In the genomic region with DNA sequence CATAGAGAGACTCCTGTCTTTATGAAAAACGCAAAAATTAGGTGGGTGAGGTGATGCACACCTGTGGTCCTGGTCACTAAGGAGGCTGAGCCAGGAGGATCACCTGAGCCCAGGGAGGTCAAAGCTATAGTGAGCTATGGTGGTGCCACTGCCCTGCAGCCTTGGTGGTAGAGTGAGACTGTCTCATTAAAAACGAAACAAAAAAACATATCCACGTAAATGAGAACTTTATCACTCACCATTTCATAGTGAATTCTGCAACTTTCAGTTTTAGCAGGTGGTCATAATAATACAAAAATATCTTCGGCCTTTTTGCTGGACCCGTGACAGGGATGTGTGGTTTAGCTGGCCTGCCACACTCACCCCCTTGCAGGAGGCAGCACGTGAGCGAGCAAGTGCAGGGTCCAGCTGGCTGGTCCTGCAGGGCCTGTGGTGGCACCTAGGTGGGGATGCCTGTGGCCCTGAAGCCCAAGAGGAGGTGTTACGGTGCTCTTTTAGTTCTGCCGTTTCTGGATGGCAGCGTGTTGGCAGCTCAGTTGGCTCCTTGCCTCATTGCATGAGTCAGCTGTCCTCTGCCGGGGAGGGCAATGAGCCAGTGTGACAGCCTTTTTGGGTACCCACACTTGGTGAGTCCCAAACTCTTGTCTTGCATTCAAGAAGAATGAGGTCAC, we compare ENCODE assay signal across 13 cellular contexts.
DNase-seq lines count a peak whose midpoint lies in the region; ATAC-seq, FAIRE-seq and TF ChIP-seq lines count a peak whose summit lies in the region.
"Had no signal": no experiment of that assay in that cellular context is flagged by ENCODE, and none has a peak within 500 bp of the region (broad histone marks: within the 10 kb centered on the region; RNA-seq: fewer than 3 reads in every experiment).

No MANE protein-coding gene starts in this region.

- H3K9me1 ChIP-seq in K562 (ENCODE audit: control insufficient read depth, insufficient read depth, low read length) = no peaks in the 10 kb centered on the region

- no peak overlapping the region for H3K4me3 ChIP-seq in K562

- POLR2A ChIA-PET in K562 (lab: Yijun Ruan, JAX) = interaction anchor here (0.6 to 1.3 kb wide), 2 partner anchors 16 to 152 kb away, joined by 3 read pairs; no protein-coding TSS in a partner anchor

- no peaks in the 10 kb centered on the region for H3K4me1 Mint-ChIP-seq in activated naive CD4-positive, alpha-beta T cell treated with anti-CD3 and anti-CD28 coated beads, Interleukin-2, amount 10 ng/mL, durations not matched to agents 7 days and 5 days

- in situ Hi-C loops in K562 (cut with MboI) = no loop called here

- intact Hi-C loops in K562 (cut with micrococcal nuclease) (no loop called here), posterior vena cava (cut with DNase I) (no loop called here)

- H3K36me3 Mint-ChIP-seq in activated naive CD4-positive, alpha-beta T cell treated with anti-CD3 and anti-CD28 coated beads, Interleukin-2, amount 10 ng/mL, durations not matched to agents 7 days and 5 days = no peaks in the 10 kb centered on the region
- H3K36me3 Mint-ChIP-seq: brain had no signal

- no TSS peak for BruUV-seq in K562 (replicated peaks; lab: Mats Ljungman, UMichigan)

- no peak for FAIRE-seq in K562 (lab: Jason Lieb, UNC)
- FAIRE-seq: H1, islet of Langerhans had no signal

- no peak for TF ChIP-seq RAD21 in K562 (CRISPR knock-in tag; conservative IDR thresholded peaks at IDR 0.05 in 1 of 2, IDR thresholded peaks at IDR 0.05 in 1 of 2)

- TF ChIP-seq EP300 in K562 (IDR thresholded peaks at IDR 0.05; ENCODE audit: low read length) = no peak

- no peaks in the 10 kb centered on the region for H3K9me3 Mint-ChIP-seq in activated naive CD4-positive, alpha-beta T cell treated with anti-CD3 and anti-CD28 coated beads, Interleukin-2, amount 10 ng/mL, durations not matched to agents 7 days and 5 days

- no peak for TF ChIP-seq POLR2A in K562 (conservative IDR thresholded peaks at IDR 0.05)

- WGBS in K562 (ENCODE audit: insufficient coverage, low coverage, missing lambda C conversion rate) = 39% methylated on average over 11 of the region's 11 CpGs

- H3K36me3 ChIP-seq in K562 (ENCODE audit: control insufficient read depth, insufficient read depth, low read length) = no peaks in the 10 kb centered on the region

- H2AFZ ChIP-seq in K562 (ENCODE audit: low read depth, low read length) = peak overlapping the region; percentile 48; the same call in 1 of the 2 replicates

- DNase-seq in Daoy (ENCODE audit: low read depth) = peak; percentile 83
- DNase-seq in K562 (ENCODE audit: extremely low read depth in 1 of 4, low spot score in 3 of 4) = no peak
- peak; percentile 97 for DNase-seq in myocyte (ENCODE audit: low read depth)
- no peak for DNase-seq in posterior vena cava (ENCODE audit: low spot score)
- no peak for DNase-seq in DMS153 (lab: John Stamatoyannopoulos, UW)
- DNase-seq in mesenteric fat pad (ENCODE audit: low spot score) = no peak
- DNase-seq in activated naive CD4-positive, alpha-beta T cell treated with anti-CD3 and anti-CD28 coated beads, Interleukin-2, amount 10 ng/mL, durations not matched to agents 7 days and 5 days = no peak
- DNase-seq: NCI-H1417 had no signal

- H3K27me3 Mint-ChIP-seq in activated naive CD4-positive, alpha-beta T cell treated with anti-CD3 and anti-CD28 coated beads, Interleukin-2, amount 10 ng/mL, durations not matched to agents 7 days and 5 days = no peaks in the 10 kb centered on the region

- TF ChIP-seq CTCF in K562 (IDR thresholded peaks at IDR 0.05 in 2 of 3, conservative IDR thresholded peaks at IDR 0.05 in 1 of 3; ENCODE audit: insufficient read depth in 2 of 3, low read depth in 1 of 3, low read length in 3 of 3) = no peak

- no peaks in the 10 kb centered on the region for H3K79me2 ChIP-seq in K562 (ENCODE audit: control insufficient read depth, insufficient read depth, low read length)

- no peaks in the 10 kb centered on the region for H3K9me3 ChIP-seq in K562 (replicated peaks; ENCODE audit: control insufficient read depth, insufficient read depth, low read depth, low read length)

- H3K4me3 Mint-ChIP-seq in activated naive CD4-positive, alpha-beta T cell treated with anti-CD3 and anti-CD28 coated beads, Interleukin-2, amount 10 ng/mL, durations not matched to agents 7 days and 5 days = no peak overlapping the region
- H3K4me3 Mint-ChIP-seq: brain had no signal

- no peaks in the 10 kb centered on the region for H4K20me1 ChIP-seq in K562 (replicated peaks; ENCODE audit: control insufficient read depth, insufficient read depth, low read length)

- no peak overlapping the region for H3K27ac Mint-ChIP-seq in activated naive CD4-positive, alpha-beta T cell treated with anti-CD3 and anti-CD28 coated beads, Interleukin-2, amount 10 ng/mL, durations not matched to agents 7 days and 5 days

- peak overlapping the region; percentile 40; the same call in 1 of the 2 replicates for H3K4me2 ChIP-seq in K562 (ENCODE audit: insufficient read depth, low read length)

- no peak overlapping the region for H3K27ac ChIP-seq in K562 (ENCODE audit: extremely low read depth, low read depth, low read length)
- H3K27ac ChIP-seq: VCaP had no signal

- no peaks in the 10 kb centered on the region for H3K27me3 ChIP-seq in K562 (ENCODE audit: control insufficient read depth in 2 of 2, insufficient read depth in 2 of 2, low read length in 2 of 2)

- CTCF ChIA-PET in K562 (lab: Yijun Ruan, JAX; ENCODE audit: low intra/inter-chr PET ratio) = no interaction called here
- CTCF ChIA-PET in activated naive CD4-positive, alpha-beta T cell treated with anti-CD3 and anti-CD28 coated beads, Interleukin-2, amount 10 ng/mL, durations not matched to agents 7 days and 5 days (lab: Charles Lee) = interaction anchor here (1.8 kb wide), 1 partner anchor 445 kb away, joined by 3 read pairs; no protein-coding TSS in a partner anchor

- ATAC-seq in HG03432 (IDR thresholded peaks at IDR 0.05; ENCODE audit: unreplicated experiment) (peak; percentile 58), K562 (peak; percentile 26; the same call in 2 of the 3 replicates)

- H3K9ac ChIP-seq in K562 (ENCODE audit: insufficient read depth in 1 of 2, low read depth in 2 of 2, low read length in 2 of 2) = peak overlapping the region in 1 of 2 experiments; percentile 75; a peak in 1 of 4 replicates

- peaks cover 4 to 6% of the 10 kb centered on the region in 2 experiments; a peak in 2 of 5 replicates for H3K4me1 ChIP-seq in K562 (replicated peaks in 1 of 2; ENCODE audit: control insufficient read depth in 2 of 2, insufficient read depth in 2 of 2, low read length in 2 of 2)

TF ChIP-seq in K562, 482 proteins besides CTCF, POLR2A, EP300 and RAD21:
- TF ChIP-seq C11orf30 (IDR thresholded peaks at IDR 0.05; ENCODE audit: low read depth) (peak; percentile 62), NFE2 (IDR thresholded peaks at IDR 0.05; ENCODE audit: low read depth) (peak; percentile 56; the same call in 1 of the 2 replicates), NFIC (IDR thresholded peaks at IDR 0.05) (peak; percentile 79), ZNF316 (IDR thresholded peaks at IDR 0.05) (peak; percentile 37; the same call in 1 of the 2 replicates), TEAD4 (IDR thresholded peaks at IDR 0.05; ENCODE audit: low read length) (no peak), TEAD4 (CRISPR knock-in tag; IDR thresholded peaks at IDR 0.05; ENCODE audit: borderline replicate concordance) (no peak), ZNF507 (tag; conservative IDR thresholded peaks at IDR 0.05) (no peak), MAFG (tag; conservative IDR thresholded peaks at IDR 0.05) (peak; percentile 50)
TF ChIP-seq in K562: peak in this region for 5.

Comparison
In these comparisons a context has a peak if more than half of its experiments do, and no peak if none do; other contexts are left out.
1. DNase-seq: peak in Daoy (single experiment) and myocyte (single experiment); none in K562 (0 of 4), posterior vena cava (single experiment), DMS153 (single experiment), mesenteric fat pad (single experiment) and activated naive CD4-positive, alpha-beta T cell treated with anti-CD3 and anti-CD28 coated beads, Interleukin-2, amount 10 ng/mL, durations not matched to agents 7 days and 5 days (single experiment).